ENCODE assay signal across 23 cellular contexts in the genomic region with DNA sequence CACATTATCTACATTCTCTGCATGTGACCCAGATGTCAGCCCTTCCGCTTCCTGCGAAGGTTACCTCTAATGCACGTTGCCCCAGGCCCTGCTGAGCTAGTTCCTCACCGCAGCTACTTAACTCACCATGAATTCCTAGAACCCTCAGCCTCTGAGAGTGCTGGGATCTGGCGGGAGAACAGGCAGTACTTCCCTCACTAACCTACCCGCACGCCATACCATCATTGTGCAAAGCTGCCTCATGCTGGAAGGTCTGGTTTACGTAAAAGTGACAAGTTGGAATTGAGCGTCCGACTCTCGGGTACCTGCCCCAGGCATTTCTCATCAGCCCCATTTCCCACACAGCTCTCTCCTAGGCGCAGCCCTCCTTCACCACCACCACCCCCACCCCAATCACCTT. TPM values are rescaled to one million over a fixed set of nuclear protein-coding genes. Genes with fewer than 3 reads are reported as not detected.
DNase-seq lines count a peak whose midpoint lies in the region; ATAC-seq, FAIRE-seq and TF ChIP-seq lines count a peak whose summit lies in the region.
"Had no signal": no experiment of that assay in that cellular context is flagged by ENCODE, and none has a peak within 500 bp of the region (broad histone marks: within the 10 kb centered on the region; RNA-seq: fewer than 3 reads in every experiment).

No MANE protein-coding gene starts in this region.

- peaks cover 14% of the 10 kb centered on the region; the same call in 1 of the 2 replicates for H3F3A ChIP-seq in GM23338 (replicated peaks; ENCODE audit: low read depth)

- no peak overlapping the region for H3K4me3 ChIP-seq in GM23338
- no peak overlapping the region for H3K4me3 ChIP-seq in K562
- H3K4me3 ChIP-seq in right atrium auricular region: no peak overlapping the region
- no peak overlapping the region for H3K4me3 ChIP-seq in gastrocnemius medialis
- no peak overlapping the region for H3K4me3 ChIP-seq in ascending aorta
- no peak overlapping the region for H3K4me3 ChIP-seq in CD8-positive, alpha-beta memory T cell (ENCODE audit: low read length)

- H3K27ac ChIP-seq in GM23338 (ENCODE audit: low read depth): no peak overlapping the region
- H3K27ac ChIP-seq in K562 (ENCODE audit: extremely low read depth, low read depth, low read length): no peak overlapping the region
- H3K27ac ChIP-seq in right atrium auricular region: peak overlapping the region; percentile 43 to 92
- peak overlapping the region in 3 of 4 donors; percentile 48 to 99 (median 96) for H3K27ac ChIP-seq in gastrocnemius medialis
- no peak overlapping the region for H3K27ac ChIP-seq in ascending aorta
- no peak overlapping the region for H3K27ac ChIP-seq in CD8-positive, alpha-beta memory T cell (ENCODE audit: low read depth, low read length)

- H3K27ac Mint-ChIP-seq in GM23338: no peak overlapping the region
- H3K27ac Mint-ChIP-seq in CD8-positive, alpha-beta memory T cell: peak overlapping the region in 2 of 8 donors; percentile 57 to 67
- H3K27ac Mint-ChIP-seq: CD14-positive monocyte had no signal

- peaks cover 6% of the 10 kb centered on the region for H3K27me3 Mint-ChIP-seq in GM23338 (ENCODE audit: insufficient read depth, low read depth, poor library complexity)
- no peaks in the 10 kb centered on the region for H3K27me3 Mint-ChIP-seq in CD8-positive, alpha-beta memory T cell

- BruUV-seq in K562 (replicated peaks; lab: Mats Ljungman, UMichigan): no TSS peak

- no peak for TF ChIP-seq RAD21 in K562 (CRISPR knock-in tag; conservative IDR thresholded peaks at IDR 0.05 in 1 of 2, IDR thresholded peaks at IDR 0.05 in 1 of 2)

- H2AFZ ChIP-seq in GM23338 (no peak overlapping the region), K562 (ENCODE audit: low read depth, low read length) (no peak overlapping the region)

- H3K27me3 ChIP-seq in GM23338 (ENCODE audit: insufficient read depth): no peaks in the 10 kb centered on the region
- no peaks in the 10 kb centered on the region for H3K27me3 ChIP-seq in K562 (ENCODE audit: control insufficient read depth in 2 of 2, insufficient read depth in 2 of 2, low read length in 2 of 2)
- no peaks in the 10 kb centered on the region for H3K27me3 ChIP-seq in right atrium auricular region
- no peaks in the 10 kb centered on the region for H3K27me3 ChIP-seq in gastrocnemius medialis
- H3K27me3 ChIP-seq in ascending aorta: no peaks in the 10 kb centered on the region
- H3K27me3 ChIP-seq in CD8-positive, alpha-beta memory T cell (ENCODE audit: insufficient read depth, low read length, poor library complexity, severe bottlenecking): no peaks in the 10 kb centered on the region

- H3K9me3 ChIP-seq in K562 (replicated peaks; ENCODE audit: control insufficient read depth, insufficient read depth, low read depth, low read length) (no peaks in the 10 kb centered on the region), right atrium auricular region (no peaks in the 10 kb centered on the region), gastrocnemius medialis (no peaks in the 10 kb centered on the region), ascending aorta (no peaks in the 10 kb centered on the region)
- H3K9me3 ChIP-seq in CD8-positive, alpha-beta memory T cell (ENCODE audit: low read length): no peaks in the 10 kb centered on the region

- no peak overlapping the region for H3K4me3 Mint-ChIP-seq in GM23338
- no peak overlapping the region for H3K4me3 Mint-ChIP-seq in CD8-positive, alpha-beta memory T cell
- H3K4me3 Mint-ChIP-seq: CD14-positive monocyte had no signal

- peaks cover 12% of the 10 kb centered on the region for H3K36me3 ChIP-seq in GM23338 (ENCODE audit: insufficient read depth)
- H3K36me3 ChIP-seq in K562 (ENCODE audit: control insufficient read depth, insufficient read depth, low read length): peaks cover 53% of the 10 kb centered on the region; the same call in 2 of the 3 replicates
- H3K36me3 ChIP-seq in right atrium auricular region: peaks cover 41% of the 10 kb centered on the region
- peaks cover 0 to 43% of the 10 kb centered on the region in 2 donors for H3K36me3 ChIP-seq in gastrocnemius medialis
- H3K36me3 ChIP-seq in ascending aorta: peaks cover 17 to 35% of the 10 kb centered on the region in 2 donors
- H3K36me3 ChIP-seq in CD8-positive, alpha-beta memory T cell (ENCODE audit: insufficient read depth, low read length): no peaks in the 10 kb centered on the region

- no peak for FAIRE-seq in K562 (lab: Jason Lieb, UNC)
- FAIRE-seq: G401.6, GM19239, H1, RCC 7860 had no signal

- no peak for TF ChIP-seq POLR2A in K562 (conservative IDR thresholded peaks at IDR 0.05)
- TF ChIP-seq POLR2A in gastrocnemius medialis (IDR thresholded peaks at IDR 0.05): no peak

- H3K9ac ChIP-seq in K562 (ENCODE audit: insufficient read depth in 1 of 2, low read depth in 2 of 2, low read length in 2 of 2): no peak overlapping the region

- intact Hi-C loops in K562 (cut with micrococcal nuclease) (no loop called here), gastrocnemius medialis (cut with DNase I; ENCODE audit: low total_unique reads) (loop anchor here (10.0 kb wide), 1 partner anchor 805 kb away; no protein-coding TSS in a partner anchor), ascending aorta (cut with DNase I) (loop anchor here (10.0 kb wide), 1 partner anchor 995 kb away; no protein-coding TSS in a partner anchor)

- no peak for TF ChIP-seq CTCF in GM23338 (conservative IDR thresholded peaks at IDR 0.05; ENCODE audit: low read depth in 2 of 2)
- TF ChIP-seq CTCF in K562 (IDR thresholded peaks at IDR 0.05 in 2 of 3, conservative IDR thresholded peaks at IDR 0.05 in 1 of 3; ENCODE audit: insufficient read depth in 2 of 3, low read depth in 1 of 3, low read length in 3 of 3): no peak
- no peak for TF ChIP-seq CTCF in right atrium auricular region (IDR thresholded peaks at IDR 0.05)
- TF ChIP-seq CTCF in gastrocnemius medialis (IDR thresholded peaks at IDR 0.05 in 4 of 5, conservative IDR thresholded peaks at IDR 0.05 in 1 of 5): no peak
- TF ChIP-seq CTCF in ascending aorta (IDR thresholded peaks at IDR 0.05): no peak

- H3K9me1 ChIP-seq in K562 (ENCODE audit: control insufficient read depth, insufficient read depth, low read length): peaks cover 4% of the 10 kb centered on the region

- DNase-seq in GM23338 (ENCODE audit: low spot score): no peak
- DNase-seq in K562 (ENCODE audit: extremely low read depth in 1 of 4, low spot score in 3 of 4): no peak
- no peak for DNase-seq in right atrium auricular region (ENCODE audit: low spot score)
- DNase-seq in gastrocnemius medialis: no peak
- no peak for DNase-seq in NCI-H82 treated with DMSO at 0.1 percent for 48 hours (lab: John Stamatoyannopoulos, UW; ENCODE audit: unreplicated experiment)
- DNase-seq in ascending aorta (ENCODE audit: low spot score in 2 of 2): no peak
- DNase-seq in CD8-positive, alpha-beta memory T cell: no peak
- DNase-seq: AML-193; DMS 273 treated with DMSO at 0.1 percent for 48 hours; DND-41; KBM-7; NCI-H1105; NCI-H2081; NCI-H2171 treated with DMSO at 0.1 percent for 48 hours; NK-92 treated with Interleukin-12 subunit alpha and Interleukin-12 subunit beta, amount 100 ng/mL, for 24 hours; SHP77 had no signal

- H3K9me2 ChIP-seq in GM23338 (ENCODE audit: insufficient read depth): no peaks in the 10 kb centered on the region

- H3K79me2 ChIP-seq in GM23338 (replicated peaks; ENCODE audit: insufficient read depth) (peaks cover 14% of the 10 kb centered on the region), K562 (ENCODE audit: control insufficient read depth, insufficient read depth, low read length) (0 out of 3 replicates have a peak, but pooled peaks cover 4% of the 10 kb centered on the region)

- H3K36me3 Mint-ChIP-seq in GM23338 (ENCODE audit: low read depth): peaks cover 26% of the 10 kb centered on the region
- H3K36me3 Mint-ChIP-seq in CD8-positive, alpha-beta memory T cell: peaks cover 4 to 42% (median 14%) of the 10 kb centered on the region in 3 donors

- no peak for TF ChIP-seq EP300 in K562 (IDR thresholded peaks at IDR 0.05; ENCODE audit: low read length)

- in situ Hi-C loops in K562 (cut with MboI) (no loop called here), gastrocnemius medialis (cut with MboI; ENCODE audit: low sequenced_read_pairs in 4 of 4) (loop anchor here in 1 of 4 donors (25.0 kb wide), 1 partner anchor 387 kb away; no protein-coding TSS in a partner anchor)

- ATAC-seq in GM23338 (peak; percentile 28; the same call in 2 of the 3 replicates), K562 (peak; percentile 12; the same call in 2 of the 3 replicates), gastrocnemius medialis (peak in 1 of 2 donors; percentile 4), HG02885 (IDR thresholded peaks at IDR 0.05; ENCODE audit: poor library complexity, unreplicated experiment) (no peak)
- ATAC-seq: SK-N-SH treated with all-trans-retinoic acid at 6 μM for 48 hours had no signal

- H3K4me1 Mint-ChIP-seq in GM23338: peaks cover 10% of the 10 kb centered on the region; the same call in 2 of the 3 replicates
- peaks cover 15 to 30% (median 17%) of the 10 kb centered on the region in 3 donors for H3K4me1 Mint-ChIP-seq in CD8-positive, alpha-beta memory T cell
- H3K4me1 Mint-ChIP-seq: CD14-positive monocyte had no signal

- 78% methylated on average over 12 of the region's 12 CpGs for WGBS in K562 (ENCODE audit: insufficient coverage, low coverage, missing lambda C conversion rate)

- no peaks in the 10 kb centered on the region for H3K9me3 Mint-ChIP-seq in GM23338
- no peaks in the 10 kb centered on the region for H3K9me3 Mint-ChIP-seq in CD8-positive, alpha-beta memory T cell

- POLR2A ChIA-PET in K562 (lab: Yijun Ruan, JAX): no interaction called here
- POLR2A ChIA-PET in CD8-positive, alpha-beta memory T cell (lab: Charles Lee): no interaction called here

- H3K4me2 ChIP-seq in GM23338: no peak overlapping the region
- no peak overlapping the region for H3K4me2 ChIP-seq in K562 (ENCODE audit: insufficient read depth, low read length)

- H3K4me1 ChIP-seq in GM23338 (ENCODE audit: insufficient read depth) (peaks cover under 1% of the 10 kb centered on the region; the same call in 1 of the 2 replicates), K562 (replicated peaks in 1 of 2; ENCODE audit: control insufficient read depth in 2 of 2, insufficient read depth in 2 of 2, low read length in 2 of 2) (peaks cover 0 to 3% of the 10 kb centered on the region in 2 experiments; a peak in 2 of 5 replicates), right atrium auricular region (peaks cover 0 to 6% of the 10 kb centered on the region in 2 donors), gastrocnemius medialis (peaks cover 34 to 36% of the 10 kb centered on the region in 2 donors), ascending aorta (peaks cover 0 to 12% of the 10 kb centered on the region in 2 donors)
- no peaks in the 10 kb centered on the region for H3K4me1 ChIP-seq in CD8-positive, alpha-beta memory T cell (ENCODE audit: insufficient read depth, low read length)

- CTCF ChIA-PET in K562 (lab: Yijun Ruan, JAX; ENCODE audit: low intra/inter-chr PET ratio): no interaction called here
- CTCF ChIA-PET in CD8-positive, alpha-beta memory T cell (lab: Charles Lee): interaction anchor here (2.1 kb wide), 1 partner anchor 15 kb away, joined by 6 read pairs; no protein-coding TSS in a partner anchor

- H4K20me1 ChIP-seq in GM23338 (replicated peaks; ENCODE audit: insufficient read depth): peaks cover 8% of the 10 kb centered on the region
- H4K20me1 ChIP-seq in K562 (replicated peaks; ENCODE audit: control insufficient read depth, insufficient read depth, low read length): no peaks in the 10 kb centered on the region

RNA-seq across cellular contexts. Expression of a gene that starts 6.3 kb away (rescaled TPM):
- 43.3 and 43.6 TPM in 2 replicates for total RNA-seq in GM23338 (2014; rRNA removed; shearing (Covaris generic))
- polyA plus RNA-seq in GM23338 (2016; fragmentation: Nextera tagmentation; extraction: Ambion mirVana) (62.8 and 66.5 TPM in 2 replicates), K562 (2011; rRNA removed) (28.6 and 29.8 TPM in 2 replicates), K562 (2014; fragmentation: Illumina TruSeq; extraction: Trizol) (17.5 and 19.7 TPM in 2 replicates), K562 (2014; fragmentation: Nextera tagmentation; extraction: Ambion mirVana) (10 to 100 TPM in 1 of 2 experiments, 1 to 10 TPM in 1; 8.3 to 13.6 TPM), K562 (2014; rRNA removed) (25.5 and 27.4 TPM in 2 replicates)
- total RNA-seq in K562 (2011; cell fraction: chromatin; rRNA removed; ENCODE audit: low replicate concordance): 11.5 and 23.4 TPM in 2 replicates
- 18.2 and 20.8 TPM in 2 replicates for total RNA-seq in K562 (2011; cell fraction: nucleolus; rRNA removed)
- total RNA-seq in K562 (2011; cell fraction: nucleoplasm; rRNA removed): 18.3 and 19.0 TPM in 2 replicates
- total RNA-seq in K562 (2014; rRNA removed) (18.2 and 24.5 TPM in 2 replicates), K562 (2014; rRNA removed; fragmentation: Illumina TruSeq; extraction: Trizol) (17.7 and 19.5 TPM in 2 replicates), K562 (2015; rRNA removed; fragmentation: Illumina TruSeq; extraction: Trizol) (16.9 and 19.6 TPM in 2 replicates), K562 (2021) (28.4 and 30.3 TPM in 2 replicates), right atrium auricular region (1,000 to 10,000 TPM in 1 of 2 donors, 100 to 1,000 TPM in 1; 918 to 1,103 TPM), gastrocnemius medialis (100 to 1,000 TPM; 360 to 914 (median 389) TPM), ascending aorta (19.6 TPM)
- 23.4 and 25.3 TPM in 2 replicates for polyA plus RNA-seq in K562 (2011; cell fraction: cytosol; rRNA removed)
- 33.8 and 41.2 TPM in 2 replicates for polyA plus RNA-seq in K562 (2011; cell fraction: nucleus; rRNA removed)
- polyA plus RNA-seq in K562 (2012): 29.1 and 29.6 TPM in 2 replicates
- polyA minus RNA-seq in K562 (2011; rRNA and poly(A)+ RNA removed): 12.5 and 13.2 TPM in 2 replicates
- 12.5 and 14.7 TPM in 2 replicates for polyA minus RNA-seq in K562 (2011; cell fraction: cytosol; rRNA and poly(A)+ RNA removed)
- polyA minus RNA-seq in K562 (2011; cell fraction: nucleus; rRNA and poly(A)+ RNA removed): 10.0 and 15.6 TPM in 2 replicates
- total RNA-seq in CD8-positive, alpha-beta memory T cell: 10 to 100 TPM; 11.8 to 12.6 TPM
- 16.3 TPM for polyA plus RNA-seq in CD8-positive, alpha-beta memory T cell

RNA-seq across cellular contexts. Expression of a gene that starts 54.4 kb away (rescaled TPM):
- 37.7 and 38.4 TPM in 2 replicates for total RNA-seq in GM23338 (2014; rRNA removed; shearing (Covaris generic))
- polyA plus RNA-seq in GM23338 (2016; fragmentation: Nextera tagmentation; extraction: Ambion mirVana): 59.2 and 73.3 TPM in 2 replicates
- total RNA-seq in K562 (2011; cell fraction: chromatin; rRNA removed; ENCODE audit: low replicate concordance): 13.8 and 79.1 TPM in 2 replicates
- total RNA-seq in K562 (2011; cell fraction: nucleolus; rRNA removed): 7.0 and 11.4 TPM in 2 replicates
- total RNA-seq in K562 (2011; cell fraction: nucleoplasm; rRNA removed): 19.9 and 32.4 TPM in 2 replicates
- total RNA-seq in K562 (2014; rRNA removed): 19.9 and 22.0 TPM in 2 replicates
- 57.7 and 68.7 TPM in 2 replicates for total RNA-seq in K562 (2014; rRNA removed; fragmentation: Illumina TruSeq; extraction: Trizol)
- total RNA-seq in K562 (2015; rRNA removed; fragmentation: Illumina TruSeq; extraction: Trizol): 51.3 and 57.5 TPM in 2 replicates
- 42.7 and 44.6 TPM in 2 replicates for total RNA-seq in K562 (2021)
- 48.0 and 57.8 TPM in 2 replicates for polyA plus RNA-seq in K562 (2011; rRNA removed)
- 9.1 and 19.2 TPM in 2 replicates for polyA plus RNA-seq in K562 (2011; cell fraction: cytosol; rRNA removed)
- 14.3 and 16.2 TPM in 2 replicates for polyA plus RNA-seq in K562 (2011; cell fraction: nucleus; rRNA removed)
- 23.9 and 27.7 TPM in 2 replicates for polyA plus RNA-seq in K562 (2012)
- polyA plus RNA-seq in K562 (2014; fragmentation: Illumina TruSeq; extraction: Trizol): 35.7 and 44.4 TPM in 2 replicates
- 10 to 100 TPM; 17.3 to 42.7 TPM for polyA plus RNA-seq in K562 (2014; fragmentation: Nextera tagmentation; extraction: Ambion mirVana)
- polyA plus RNA-seq in K562 (2014; rRNA removed): 21.3 and 24.6 TPM in 2 replicates
- polyA minus RNA-seq in K562 (2011; rRNA and poly(A)+ RNA removed): 82.2 and 111 TPM in 2 replicates
- 22.3 and 34.3 TPM in 2 replicates for polyA minus RNA-seq in K562 (2011; cell fraction: cytosol; rRNA and poly(A)+ RNA removed)
- 14.9 and 27.8 TPM in 2 replicates for polyA minus RNA-seq in K562 (2011; cell fraction: nucleus; rRNA and poly(A)+ RNA removed)
- 10 to 100 TPM; 14.1 to 15.1 TPM for total RNA-seq in right atrium auricular region
- total RNA-seq in gastrocnemius medialis: 10 to 100 TPM in 2 of 4 donors, 1 to 10 TPM in 2; 6.5 to 14.1 (median 10.8) TPM
- 27.7 TPM for total RNA-seq in ascending aorta
- total RNA-seq in CD8-positive, alpha-beta memory T cell: 10 to 100 TPM; 49.9 to 50.1 TPM
- 107 TPM for polyA plus RNA-seq in CD8-positive, alpha-beta memory T cell

Comparison
In these comparisons a context has a peak if more than half of its experiments do, and no peak if none do; other contexts are left out.
1. H3K27ac ChIP-seq: peak in right atrium auricular region (2 of 2) and gastrocnemius medialis (3 of 4); none in GM23338 (single experiment), K562 (single experiment), ascending aorta (0 of 2) and CD8-positive, alpha-beta memory T cell (single experiment).